ENCODE assay signal across 25 cellular contexts in the genomic region with DNA sequence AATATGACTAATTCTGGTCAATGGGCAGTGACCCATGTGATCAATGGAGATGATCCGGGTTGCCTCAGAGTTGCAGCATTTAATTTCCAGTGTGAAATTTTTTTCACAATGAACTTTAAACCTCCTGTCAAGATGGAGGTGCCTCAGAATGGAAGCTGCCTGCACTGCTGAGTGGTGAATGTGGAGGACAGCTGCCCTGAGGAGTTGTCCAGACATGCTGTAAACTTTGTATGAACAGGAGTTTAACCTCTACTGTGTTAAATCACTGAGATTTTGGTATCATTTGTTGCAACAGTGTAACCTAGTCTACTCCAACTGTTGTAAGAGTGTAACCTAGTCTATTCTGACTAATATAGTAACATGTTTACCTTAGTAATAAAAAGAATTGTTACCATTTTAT. TPM values are rescaled to one million over a fixed set of nuclear protein-coding genes. Genes with fewer than 3 reads are reported as not detected.
"Had no signal": no experiment of that assay in that cellular context is flagged by ENCODE, and none has a peak within 500 bp of the region (broad histone marks: within the 10 kb centered on the region; RNA-seq: fewer than 3 reads in every experiment).

No MANE protein-coding gene starts in this region.

- ATAC-seq: activated naive CD8-positive, alpha-beta T cell treated with anti-CD3 and anti-CD28 coated beads, Interleukin-2, amount 50 U/mL, for 24 hours; naive thymus-derived CD4-positive, alpha-beta T cell; pancreas; right cardiac atrium had no signal

- H3K9me3 ChIP-seq: pancreas, tibial nerve had no signal

- H3K36me3 Mint-ChIP-seq: activated naive CD4-positive, alpha-beta T cell treated with anti-CD3 and anti-CD28 coated beads, Interleukin-2, amount 50 U/mL, for 24 hours; memory B cell; naive thymus-derived CD4-positive, alpha-beta T cell had no signal

- H3K4me3 ChIP-seq: pancreas, tibial nerve had no signal

- H3K9me3 Mint-ChIP-seq: activated naive CD4-positive, alpha-beta T cell treated with anti-CD3 and anti-CD28 coated beads, Interleukin-2, amount 50 U/mL, for 24 hours; activated naive CD8-positive, alpha-beta T cell treated with anti-CD3 and anti-CD28 coated beads, Interleukin-2, amount 50 U/mL, for 24 hours; activated T-helper 2 cell treated with anti-CD3 and anti-CD28 coated beads, Interferon-gamma antibody, Interleukin-2, Interleukin-4, amounts not matched to agents 10 μg/mL and 5 μg/mL and 100 μg/mL, durations not matched to agents 14 hours and 24 hours and 36 hours; memory B cell; naive thymus-derived CD4-positive, alpha-beta T cell had no signal

- H3K27ac ChIP-seq: pancreas, tibial nerve, VCaP had no signal

- H3K4me3 Mint-ChIP-seq: activated naive CD4-positive, alpha-beta T cell treated with anti-CD3 and anti-CD28 coated beads, Interleukin-2, amount 50 U/mL, for 24 hours; activated naive CD8-positive, alpha-beta T cell treated with anti-CD3 and anti-CD28 coated beads, Interleukin-2, amount 50 U/mL, for 24 hours; memory B cell; naive thymus-derived CD4-positive, alpha-beta T cell had no signal

- H3K36me3 ChIP-seq: pancreas, tibial nerve had no signal

- H3K27me3 ChIP-seq: pancreas, tibial nerve had no signal

- H3K4me1 Mint-ChIP-seq: activated naive CD4-positive, alpha-beta T cell treated with anti-CD3 and anti-CD28 coated beads, Interleukin-2, amount 50 U/mL, for 24 hours had no signal

- DNase-seq: activated CD4-positive, alpha-beta T cell treated with anti-CD3 and anti-CD28 coated beads for 48 hours; activated CD4-positive, alpha-beta T cell treated with anti-CD3 and anti-CD28 coated beads, Interleukin-2, amount 50 U/mL, for 48 hours; activated naive CD8-positive, alpha-beta T cell treated with anti-CD3 and anti-CD28 coated beads, Interleukin-2, amount 50 U/mL, for 24 hours; activated T-cell treated with anti-CD3 and anti-CD28 coated beads, Interleukin-2, amount 50 U/mL, for 48 hours; amygdala; central memory CD4-positive, alpha-beta T cell; erythroblast; head of caudate nucleus; hippocampal formation; kidney; midbrain; naive thymus-derived CD4-positive, alpha-beta T cell; pancreas; right cardiac atrium; stimulated activated CD4-positive, alpha-beta T cell treated with anti-CD3 and anti-CD28 coated beads, Interleukin-2, amount 100 ng/mL, for 48 hours; stimulated activated naive CD4-positive, alpha-beta T cell treated with Interleukin-2 at 50 U/mL for 16 hours had no signal

- H3K27ac Mint-ChIP-seq: activated naive CD4-positive, alpha-beta T cell treated with anti-CD3 and anti-CD28 coated beads, Interleukin-2, amount 50 U/mL, for 24 hours; activated naive CD8-positive, alpha-beta T cell treated with anti-CD3 and anti-CD28 coated beads, Interleukin-2, amount 50 U/mL, for 24 hours; activated T-helper 2 cell treated with anti-CD3 and anti-CD28 coated beads, Interferon-gamma antibody, Interleukin-2, Interleukin-4, amounts not matched to agents 10 μg/mL and 5 μg/mL and 100 μg/mL, durations not matched to agents 14 hours and 24 hours and 36 hours; memory B cell; naive thymus-derived CD4-positive, alpha-beta T cell had no signal

RNA-seq across cellular contexts. Expression of a gene that starts 13.0 kb away (rescaled TPM):
- total RNA-seq: activated T-helper 2 cell treated with anti-CD3 and anti-CD28 coated beads, Interferon-gamma antibody, Interleukin-2, Interleukin-4, amounts not matched to agents 10 μg/mL and 5 μg/mL and 100 μg/mL, durations not matched to agents 14 hours and 24 hours and 36 hours; fibroblast of lung; fibroblast of villous mesenchyme; kidney; naive thymus-derived CD4-positive, alpha-beta T cell; pulmonary artery endothelial cell; T-helper 1 cell treated with Interleukin-12 subunit alpha and Interleukin-12 subunit beta and Interleukin-4 antibody, amounts not matched to agents 30 ng/mL and 1 ng/mL, for 36 hours had no signal
- polyA plus RNA-seq: fibroblast of lung; naive thymus-derived CD4-positive, alpha-beta T cell had no signal
